In genomic region chr9:118586978-118587377, GRCh38 we compare ENCODE assay signal across 20 cellular contexts.
"Had no signal": no experiment of that assay in that cellular context is flagged by ENCODE, and none has a peak within 500 bp of the region (broad histone marks: within the 10 kb centered on the region; RNA-seq: fewer than 3 reads in every experiment).

No MANE protein-coding gene starts in this region.

- DNase-seq: IMR-90; Kasumi-1; KG1; MV-4-11; NCI-H1048; NCI-H1105; NCI-H1417; NCI-H1436 treated with DMSO at 0.1 percent for 48 hours; NCI-H1694 treated with DMSO at 0.1 percent for 48 hours; NCI-H1930; NCI-H2081; NCI-H2107; NCI-H2227 treated with DMSO at 0.1 percent for 48 hours; NCI-H524 treated with DMSO at 0.1 percent for 48 hours; NCI-H69; NCI-H774; NK-92 treated with Interleukin-12 subunit alpha and Interleukin-12 subunit beta, amount 100 ng/mL, for 24 hours; PC-3; SHP77 had no signal

- H3K4me3 ChIP-seq: SK-N-MC had no signal

- H3K27ac ChIP-seq: SK-N-MC had no signal
